ENCODE assay signal across 8 cellular contexts in the genomic region with DNA sequence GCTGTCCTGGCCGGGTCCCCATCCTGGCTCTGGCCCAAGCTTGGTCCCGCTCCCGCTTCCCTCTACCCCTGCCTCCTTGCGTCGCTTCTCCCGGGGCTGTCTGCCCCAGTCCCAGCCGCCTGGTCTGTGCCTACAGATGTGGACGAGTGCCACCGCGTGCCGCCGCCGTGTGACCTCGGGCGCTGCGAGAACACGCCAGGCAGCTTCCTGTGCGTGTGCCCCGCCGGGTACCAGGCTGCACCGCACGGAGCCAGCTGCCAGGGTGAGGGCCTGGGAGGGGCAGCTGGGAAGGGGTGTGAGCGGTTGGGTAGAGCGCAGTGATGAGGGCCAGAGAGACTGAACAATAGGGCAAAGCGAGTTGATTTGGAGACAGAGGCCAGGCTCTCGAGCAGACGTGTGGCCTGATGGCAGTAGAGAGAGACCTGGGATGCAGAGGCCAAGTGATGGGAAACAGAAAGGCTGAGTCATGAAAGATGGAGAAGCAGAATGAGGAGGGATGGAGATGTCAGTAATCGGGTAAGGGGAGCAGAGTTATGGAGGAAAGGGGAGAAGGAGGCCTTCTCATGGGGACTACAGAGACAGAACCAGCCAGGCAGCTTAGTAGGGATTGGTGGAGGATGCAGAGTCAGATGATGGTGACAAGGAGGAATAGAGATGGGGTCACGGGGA. TPM values are rescaled to one million over a fixed set of nuclear protein-coding genes. Genes with fewer than 3 reads are reported as not detected.
DNase-seq lines count a peak whose midpoint lies in the region; ATAC-seq and TF ChIP-seq lines count a peak whose summit lies in the region.

No MANE protein-coding gene starts in this region.

- TF ChIP-seq CTCF in upper lobe of left lung (IDR thresholded peaks at IDR 0.05), result no peak

- H3K4me3 ChIP-seq in muscle layer of duodenum (ENCODE audit: low read depth in 1 of 2, low read length in 2 of 2) (peak overlapping the region; percentile 23 to 38), upper lobe of left lung (peak overlapping the region in 3 of 4 donors; percentile 49 to 55 (median 53))

- peaks cover 32% of the 10 kb centered on the region for H3K36me3 Mint-ChIP-seq in effector memory CD8-positive, alpha-beta T cell (ENCODE audit: insufficient read depth)

- no peaks in the 10 kb centered on the region for H3K27me3 Mint-ChIP-seq in effector memory CD8-positive, alpha-beta T cell

- peak overlapping the region; percentile 56 to 89 for H3K4me3 Mint-ChIP-seq in effector memory CD8-positive, alpha-beta T cell

- TF ChIP-seq POLR2A in upper lobe of left lung (IDR thresholded peaks at IDR 0.05), result no peak

- H3K4me1 ChIP-seq in muscle layer of duodenum (ENCODE audit: control insufficient read depth in 1 of 2, insufficient read depth in 2 of 2, low read length in 2 of 2), result peaks cover 0 to 28% of the 10 kb centered on the region in 2 donors
- H3K4me1 ChIP-seq in upper lobe of left lung, result peaks cover 43 to 62% (median 50%) of the 10 kb centered on the region in 4 donors

- H3K9me3 ChIP-seq in muscle layer of duodenum (ENCODE audit: control insufficient read depth in 1 of 2, low read length in 2 of 2), result no peaks in the 10 kb centered on the region
- no peaks in the 10 kb centered on the region for H3K9me3 ChIP-seq in upper lobe of left lung

- peak overlapping the region; percentile 51 for H3K27ac ChIP-seq in muscle layer of duodenum (ENCODE audit: low read length)
- peak overlapping the region; percentile 73 to 87 (median 80) for H3K27ac ChIP-seq in upper lobe of left lung

- peak; percentile 47 for ATAC-seq in effector memory CD8-positive, alpha-beta T cell (replicated peaks)
- ATAC-seq in upper lobe of left lung (ENCODE audit: low FRiP score in 2 of 2) (peak in 1 of 2 donors; percentile 20), HG03442 (IDR thresholded peaks at IDR 0.05; ENCODE audit: unreplicated experiment) (no peak), HG03196 (IDR thresholded peaks at IDR 0.05; ENCODE audit: unreplicated experiment) (no peak)

- no peak for TF ChIP-seq EP300 in upper lobe of left lung (IDR thresholded peaks at IDR 0.05)

- 12 to 16% methylated on average over 28 to 29 of the region's 29 CpGs for WGBS in upper lobe of left lung, 2 donors

- H3K9me3 Mint-ChIP-seq in effector memory CD8-positive, alpha-beta T cell, result no peaks in the 10 kb centered on the region

- peak; percentile 9 for DNase-seq in NCI-H2171 treated with DMSO at 0.1 percent for 48 hours (lab: John Stamatoyannopoulos, UW)
- DNase-seq in NCI-H2171 (lab: John Stamatoyannopoulos, UW), result no peak
- peak; percentile 58 to 70 for DNase-seq in activated CD4-positive, alpha-beta T cell treated with anti-CD3 and anti-CD28 coated beads for 4 hours
- peak; percentile 65 to 73 (median 67) for DNase-seq in effector memory CD8-positive, alpha-beta T cell
- peak; percentile 66 to 93 for DNase-seq in upper lobe of left lung

- H3K36me3 ChIP-seq in muscle layer of duodenum (ENCODE audit: control insufficient read depth in 1 of 2, insufficient read depth in 2 of 2, low read length in 2 of 2), result no peaks in the 10 kb centered on the region
- no peaks in the 10 kb centered on the region for H3K36me3 ChIP-seq in upper lobe of left lung

- peak overlapping the region; percentile 84 to 86 for H3K27ac Mint-ChIP-seq in effector memory CD8-positive, alpha-beta T cell

- peaks cover 61 to 63% of the 10 kb centered on the region in 2 donors for H3K4me1 Mint-ChIP-seq in effector memory CD8-positive, alpha-beta T cell (ENCODE audit: low read depth in 2 of 2)

- H3K27me3 ChIP-seq in muscle layer of duodenum (ENCODE audit: low read depth, low read length) (no peaks in the 10 kb centered on the region), upper lobe of left lung (peaks cover 0 to 20% (median 0%) of the 10 kb centered on the region in 4 donors)

RNA-seq across cellular contexts. Expression of gene LTBP4, which starts 9.4 kb away (rescaled TPM):
- 100 to 1,000 TPM; 125 to 541 (median 401) TPM for total RNA-seq in upper lobe of left lung

RNA-seq across cellular contexts. Expression of gene SHKBP1, which starts 33.9 kb away (rescaled TPM):
- total RNA-seq in upper lobe of left lung, result 100 to 1,000 TPM in 2 of 6 donors, 10 to 100 TPM in 4; 60.6 to 232 (median 90.2) TPM
